In genomic region chr17:6240001-6240400, GRCh38 we compare ENCODE assay signal across 19 cellular contexts.
A peak's percentile ranks its signal among the peaks of the same experiment; 100 is the strongest.
DNase-seq lines count a peak whose midpoint lies in the region; ATAC-seq, FAIRE-seq and TF ChIP-seq lines count a peak whose summit lies in the region.
"Had no signal": no experiment of that assay in that cellular context is flagged by ENCODE, and none has a peak within 500 bp of the region (broad histone marks: within the 10 kb centered on the region; RNA-seq: fewer than 3 reads in every experiment).

No MANE protein-coding gene starts in this region.

- H2BK120ac ChIP-seq in H9 (ENCODE audit: low read depth, low read length, poor library complexity, severe bottlenecking) (no peak overlapping the region), neuronal stem cell (ENCODE audit: low read depth, low read length) (no peak overlapping the region)

- H3K27ac Mint-ChIP-seq in H9 (0 out of 7 replicates have a peak overlapping the region, but pooled peaks of 1 of the 3 experiments have one; percentile 4), WTC11 (peak overlapping the region; percentile 25; the same call in 1 of the 2 replicates)

- no peaks in the 10 kb centered on the region for H3K9me3 ChIP-seq in H9 (ENCODE audit: control insufficient read depth, low read depth, low read length)
- H3K9me3 ChIP-seq in esophagus muscularis mucosa, result no peaks in the 10 kb centered on the region
- H3K9me3 ChIP-seq in neuronal stem cell (replicated peaks in 1 of 2; ENCODE audit: control insufficient read depth in 2 of 2, insufficient read depth in 1 of 2, low read depth in 1 of 2, low read length in 2 of 2), result no peaks in the 10 kb centered on the region
- H3K9me3 ChIP-seq: BLaER1, Caco-2 had no signal

- no peak overlapping the region for H4K91ac ChIP-seq in H9 (ENCODE audit: insufficient read length, low read depth, low read length)
- no peak overlapping the region for H4K91ac ChIP-seq in neuronal stem cell (ENCODE audit: low read depth, low read length, poor library complexity)

- H3K23ac ChIP-seq in H9 (ENCODE audit: insufficient read length, low read depth, low read length), result no peak overlapping the region
- no peak overlapping the region for H3K23ac ChIP-seq in neuronal stem cell (ENCODE audit: low read depth, low read length, poor library complexity)

- intact Hi-C loops in esophagus muscularis mucosa (cut with DNase I), result no loop called here

- WGBS in H9 (ENCODE audit: extremely low coverage, insufficient read length, low lambda C conversion rate), result no CpG with 5 or more reads among the region's 3 CpGs
- 77% methylated on average over 3 of the region's 3 CpGs for WGBS in esophagus muscularis mucosa
- no CpG with 5 or more reads among the region's 3 CpGs for WGBS in neuronal stem cell (ENCODE audit: extremely low coverage in 2 of 2, insufficient read length in 2 of 2, insufficient replicate concordance in 1 of 2), 2 donors

- no peak overlapping the region for H4K5ac ChIP-seq in H9 (ENCODE audit: insufficient read length, low read depth, low read length)

- no peak for TF ChIP-seq EP300 in esophagus muscularis mucosa (IDR thresholded peaks at IDR 0.05)

- H3K27me3 Mint-ChIP-seq in H9 (ENCODE audit: low read depth) (peaks cover 2% of the 10 kb centered on the region; the same call in 1 of the 2 replicates), WTC11 (ENCODE audit: low read depth) (no peaks in the 10 kb centered on the region)

- H2AFZ ChIP-seq in H9 (ENCODE audit: low read length), result no peak overlapping the region
- H2AFZ ChIP-seq in neuronal stem cell (ENCODE audit: low read length), result no peak overlapping the region

- no peaks in the 10 kb centered on the region; a peak in 1 of 5 replicates for H3K9me3 Mint-ChIP-seq in H9
- no peaks in the 10 kb centered on the region for H3K9me3 Mint-ChIP-seq in WTC11
- H3K9me3 Mint-ChIP-seq: CD8-positive, alpha-beta memory T cell had no signal

- H2BK12ac ChIP-seq in H9 (ENCODE audit: insufficient read length, low read depth, low read length) (no peak overlapping the region), neuronal stem cell (ENCODE audit: low read length) (peak overlapping the region; percentile 97)

- H3K36me3 Mint-ChIP-seq in H9 (ENCODE audit: insufficient read depth in 1 of 3, low read depth in 3 of 3), result no peaks in the 10 kb centered on the region
- no peaks in the 10 kb centered on the region for H3K36me3 Mint-ChIP-seq in WTC11
- H3K36me3 Mint-ChIP-seq: CD8-positive, alpha-beta memory T cell had no signal

- H3K36me3 ChIP-seq in esophagus muscularis mucosa (no peaks in the 10 kb centered on the region), neuronal stem cell (replicated peaks in 1 of 2; ENCODE audit: control insufficient read depth in 2 of 2, insufficient read depth in 2 of 2, low read length in 2 of 2) (peaks cover 0 to 2% of the 10 kb centered on the region in 2 donors)
- H3K36me3 ChIP-seq: BLaER1 had no signal

- H3K56ac ChIP-seq in H9 (ENCODE audit: insufficient read length, low read depth, low read length), result no peak overlapping the region

- H4K8ac ChIP-seq in H9 (replicated peaks; ENCODE audit: insufficient read length, low read depth, low read length) (no peak overlapping the region), neuronal stem cell (ENCODE audit: low read depth, low read length) (no peak overlapping the region)

- no peak for FAIRE-seq in H54 (lab: Jason Lieb, UNC)
- FAIRE-seq: GM12892, HepG2, HTR-8/SVneo had no signal

- H3K18ac ChIP-seq in H9 (ENCODE audit: insufficient read length, low read depth, low read length), result no peak overlapping the region
- H3K18ac ChIP-seq in neuronal stem cell (ENCODE audit: low read length), result peak overlapping the region; percentile 84

- TF ChIP-seq CTCF in H9 (conservative IDR thresholded peaks at IDR 0.05) (no peak), WTC11 (IDR thresholded peaks at IDR 0.05) (no peak), esophagus muscularis mucosa (IDR thresholded peaks at IDR 0.05) (no peak)

- POLR2A ChIA-PET in WTC11 (lab: Charles Lee), result no interaction called here

- no peaks in the 10 kb centered on the region for H4K20me1 ChIP-seq in H9 (ENCODE audit: control insufficient read depth, insufficient read depth, insufficient read length)
- H4K20me1 ChIP-seq: BLaER1 had no signal

- H3K4me1 Mint-ChIP-seq in H9 (peaks cover 58 to 69% of the 10 kb centered on the region in 2 experiments), WTC11 (peaks cover 65% of the 10 kb centered on the region)
- H3K4me1 Mint-ChIP-seq: CD8-positive, alpha-beta memory T cell had no signal

- H3K79me2 ChIP-seq in H9 (ENCODE audit: insufficient read depth, low read length), result no peaks in the 10 kb centered on the region

- no peak overlapping the region; a peak in 1 of 5 replicates for H3K4me3 Mint-ChIP-seq in H9
- no peak overlapping the region for H3K4me3 Mint-ChIP-seq in WTC11
- H3K4me3 Mint-ChIP-seq: CD8-positive, alpha-beta memory T cell had no signal

- ATAC-seq in WTC11 (no peak), GM21360 (IDR thresholded peaks at IDR 0.05; ENCODE audit: unreplicated experiment) (no peak), HG03039 (IDR thresholded peaks at IDR 0.05; ENCODE audit: unreplicated experiment) (no peak)
- ATAC-seq: HepG2 had no signal

- H3T11ph ChIP-seq in H9 (ENCODE audit: low read length), result no peak overlapping the region

- TF ChIP-seq POLR2A in esophagus muscularis mucosa (IDR thresholded peaks at IDR 0.05; ENCODE audit: low read depth) (no peak), H54 (IDR thresholded peaks at IDR 0.05; ENCODE audit: low read depth, low read length) (no peak)

- H3K79me1 ChIP-seq in H9 (ENCODE audit: insufficient read depth, low read depth, low read length, poor library complexity, severe bottlenecking), result no peaks in the 10 kb centered on the region
- no peaks in the 10 kb centered on the region for H3K79me1 ChIP-seq in neuronal stem cell (ENCODE audit: low read depth, low read length)

- no peak overlapping the region for H3K9ac ChIP-seq in H9 (ENCODE audit: extremely low read depth, insufficient read length, low read length)
- H3K9ac ChIP-seq in neuronal stem cell (ENCODE audit: low read depth, low read length, poor library complexity), result no peak overlapping the region
- H3K9ac ChIP-seq: BLaER1 had no signal

- H3K4me3 ChIP-seq in esophagus muscularis mucosa (no peak overlapping the region), neuronal stem cell (ENCODE audit: low read length in 2 of 2) (no peak overlapping the region)
- H3K4me3 ChIP-seq: BLaER1 had no signal

- no peaks in the 10 kb centered on the region for H3K27me3 ChIP-seq in H9 (ENCODE audit: insufficient read depth, low read length)
- H3K27me3 ChIP-seq in esophagus muscularis mucosa, result peaks cover 0 to 34% (median 0%) of the 10 kb centered on the region in 4 donors
- peaks cover 0 to 2% (median 0%) of the 10 kb centered on the region in 3 experiments for H3K27me3 ChIP-seq in neuronal stem cell (ENCODE audit: control insufficient read depth in 3 of 3, insufficient read depth in 3 of 3, low read depth in 1 of 3, low read length in 3 of 3)
- H3K27me3 ChIP-seq: BLaER1 had no signal

- H3K27ac ChIP-seq in H9 (ENCODE audit: insufficient read length, low read depth, low read length), result no peak overlapping the region
- no peak overlapping the region for H3K27ac ChIP-seq in esophagus muscularis mucosa (replicated peaks in 1 of 4)
- H3K27ac ChIP-seq in neuronal stem cell (replicated peaks; ENCODE audit: low read length), result no peak overlapping the region
- H3K27ac ChIP-seq: BLaER1 had no signal

- H2AK5ac ChIP-seq in H9 (ENCODE audit: insufficient read length, low read length), result no peak overlapping the region
- H2AK5ac ChIP-seq in neuronal stem cell (ENCODE audit: low read depth, low read length), result peak overlapping the region; percentile 38

- H3K4me2 ChIP-seq in H9 (ENCODE audit: insufficient read depth, insufficient read length, low read length), result no peak overlapping the region
- H3K4me2 ChIP-seq in neuronal stem cell (ENCODE audit: insufficient read depth, low read length, poor library complexity, severe bottlenecking), result no peak overlapping the region
- H3K4me2 ChIP-seq: BLaER1 had no signal

- H2BK5ac ChIP-seq in H9 (ENCODE audit: insufficient read length, low read length) (no peak overlapping the region), neuronal stem cell (ENCODE audit: low read length) (no peak overlapping the region)

- H2BK15ac ChIP-seq in H9 (ENCODE audit: low read depth, low read length), result no peak overlapping the region
- H2BK15ac ChIP-seq in neuronal stem cell (ENCODE audit: low read length), result peak overlapping the region; percentile 97

- H3K4me1 ChIP-seq in H9 (ENCODE audit: insufficient read depth, low read length) (peaks cover 12% of the 10 kb centered on the region; the same call in 1 of the 2 replicates), esophagus muscularis mucosa (no peaks in the 10 kb centered on the region), neuronal stem cell (ENCODE audit: control insufficient read depth in 2 of 2, insufficient read depth in 1 of 2, low read depth in 1 of 2, low read length in 2 of 2) (peaks cover 0 to 17% of the 10 kb centered on the region in 2 donors)
- H3K4me1 ChIP-seq: BLaER1, Caco-2 had no signal

- H3K4ac ChIP-seq in H9 (ENCODE audit: low read depth, low read length), result no peak overlapping the region
- H3K4ac ChIP-seq in neuronal stem cell (ENCODE audit: low read length), result no peak overlapping the region

- peak; percentile 25 for DNase-seq in H9
- DNase-seq in WTC11 (ENCODE audit: low spot score), result no peak
- peak; percentile 84 for DNase-seq in esophagus muscularis mucosa (ENCODE audit: extremely low spot score)
- no peak for DNase-seq in neuronal stem cell (ENCODE audit: low spot score)
- DNase-seq in NCI-H1092 treated with DMSO at 0.1 percent for 48 hours (lab: John Stamatoyannopoulos, UW), result no peak
- no peak for DNase-seq in H54 (ENCODE audit: insufficient read length, low spot score)
- DNase-seq: 8988T; AML-193; Caco-2; CD8-positive, alpha-beta memory T cell; DND-41; GDM1; H7 had no signal

- H2BK20ac ChIP-seq in H9 (ENCODE audit: low read depth, low read length, poor library complexity, severe bottlenecking), result no peak overlapping the region

- peaks cover 5% of the 10 kb centered on the region for H3K23me2 ChIP-seq in H9 (ENCODE audit: insufficient read length, low read depth, low read length, poor library complexity, severe bottlenecking)

- CTCF ChIA-PET in WTC11 (lab: Charles Lee), result no interaction called here

- H3K14ac ChIP-seq in H9 (ENCODE audit: insufficient read depth, low read length) (no peak overlapping the region), neuronal stem cell (ENCODE audit: low read length) (no peak overlapping the region)

TF ChIP-seq in WTC11, 78 proteins besides CTCF, POLR2A, EP300 and RAD21 (continues in another document):
- TF ChIP-seq FOXK1 (CRISPR knock-in tag; IDR thresholded peaks at IDR 0.05) (no peak), PREB (CRISPR knock-in tag; IDR thresholded peaks at IDR 0.05; ENCODE audit: borderline replicate concordance) (no peak), CREM (CRISPR knock-in tag; IDR thresholded peaks at IDR 0.05) (no peak)

Comparison
In these comparisons a context has a peak if more than half of its experiments do, and no peak if none do; other contexts are left out.
1. DNase-seq: peak in H9 (single experiment) and esophagus muscularis mucosa (single experiment); none in WTC11 (single experiment), neuronal stem cell (single experiment), NCI-H1092 treated with DMSO at 0.1 percent for 48 hours (single experiment) and H54 (single experiment).